ENCODE assay signal across 1 cellular context in genomic region chr10:90871279-90871760, GRCh38.
TF ChIP-seq lines count a peak whose summit lies in the region.

No MANE protein-coding gene starts in this region.

TF ChIP-seq in H1, 55 proteins besides CTCF, POLR2A, EP300 and RAD21 (continued from another document):
- no peak for TF ChIP-seq POU5F1 (IDR thresholded peaks at IDR 0.05; ENCODE audit: low read depth, low read length)
- peak; percentile 17; the same call in 1 of the 2 replicates for TF ChIP-seq TAF1 (IDR thresholded peaks at IDR 0.05; ENCODE audit: low read depth, low read length)
- no peak for TF ChIP-seq CBX8 (IDR thresholded peaks at IDR 0.05; ENCODE audit: borderline replicate concordance, low read depth, low read length)
- peak; percentile 37; the same call in 1 of the 2 replicates for TF ChIP-seq BRCA1 (IDR thresholded peaks at IDR 0.05; ENCODE audit: low read depth, low read length)
- no peak for TF ChIP-seq TCF12 (IDR thresholded peaks at IDR 0.05; ENCODE audit: low read depth, low read length)
- TF ChIP-seq BACH1 (IDR thresholded peaks at IDR 0.05; ENCODE audit: low read length): no peak
- TF ChIP-seq EZH2 (IDR thresholded peaks at IDR 0.05; ENCODE audit: low read depth, low read length, severe bottlenecking): no peak
- peak in 1 of 2 experiments; percentile 81; a peak in 2 of 4 replicates for TF ChIP-seq SIN3A (conservative IDR thresholded peaks at IDR 0.05 in 1 of 2, IDR thresholded peaks at IDR 0.05 in 1 of 2; ENCODE audit: low read depth in 1 of 2, low read length in 2 of 2)
- TF ChIP-seq MAX (IDR thresholded peaks at IDR 0.05): no peak
- TF ChIP-seq SP1 (IDR thresholded peaks at IDR 0.05; ENCODE audit: low read depth, low read length): peak; percentile 87
- TF ChIP-seq YY1 (IDR thresholded peaks at IDR 0.05; ENCODE audit: low read depth, low read length): peak; percentile 92; the same call in 1 of the 2 replicates
- TF ChIP-seq SP4 (IDR thresholded peaks at IDR 0.05; ENCODE audit: low read length): 0 out of 2 replicates have a peak, but pooled peaks have one; percentile 47
